Comparison of ENCODE assay signal across 8 cellular contexts in genomic region chr19:40716655-40717324, GRCh38. TPM values are rescaled to one million over a fixed set of nuclear protein-coding genes. Genes with fewer than 3 reads are reported as not detected.
DNase-seq lines count a peak whose midpoint lies in the region; ATAC-seq and TF ChIP-seq lines count a peak whose summit lies in the region.

Gene COQ8B, minus strand, starts transcription at chr19:40716886. Its CDS starts 2,254 bp downstream, at chr19:40714632.
Gene ITPKC, plus strand, starts transcription at chr19:40717112. Its CDS starts 24 bp downstream, at chr19:40717136.

- H3K9me3 ChIP-seq in osteoblast (ENCODE audit: low read depth, low read length), result no peaks in the 10 kb centered on the region
- H3K9me3 ChIP-seq in testis, result no peaks in the 10 kb centered on the region

- 0 to 1% methylated on average over 23 to 55 of the region's 72 CpGs for WGBS in testis, 2 donors

- H3K4me1 ChIP-seq in osteoblast (ENCODE audit: insufficient read depth, low read length), result peaks cover 45% of the 10 kb centered on the region
- peaks cover 48% of the 10 kb centered on the region for H3K4me1 ChIP-seq in testis

- no peaks in the 10 kb centered on the region for H3K9me3 Mint-ChIP-seq in activated naive CD8-positive, alpha-beta T cell treated with anti-CD3 and anti-CD28 coated beads for 36 hours
- H3K9me3 Mint-ChIP-seq in glutamatergic neuron (ENCODE audit: unreplicated experiment), result peaks cover 16% of the 10 kb centered on the region

- DNase-seq in NCI-H1105 (lab: John Stamatoyannopoulos, UW) (peak; percentile 97), SKM-1 (lab: John Stamatoyannopoulos, UW; ENCODE audit: unreplicated experiment) (peak; percentile 86), glutamatergic neuron (peak; percentile 100), osteoblast (ENCODE audit: insufficient read length, low spot score, missing footprints) (peak; percentile 99), testis (peak; percentile 100)
- DNase-seq in activated naive CD8-positive, alpha-beta T cell treated with anti-CD3 and anti-CD28 coated beads for 36 hours, result peak; percentile 100

- peaks cover 48% of the 10 kb centered on the region for H3K4me1 Mint-ChIP-seq in activated naive CD8-positive, alpha-beta T cell treated with anti-CD3 and anti-CD28 coated beads for 36 hours
- H3K4me1 Mint-ChIP-seq in glutamatergic neuron (ENCODE audit: low read depth, unreplicated experiment), result peaks cover 22% of the 10 kb centered on the region

- peak within 1 kb of the TSS; percentile 84 for H2AFZ ChIP-seq in osteoblast (ENCODE audit: low read length)

- peaks cover 6% of the 10 kb centered on the region for H3K36me3 ChIP-seq in osteoblast (ENCODE audit: insufficient read depth, low read length)
- no peaks in the 10 kb centered on the region for H3K36me3 ChIP-seq in testis (ENCODE audit: low read depth, missing control alignments)

- H3K4me3 ChIP-seq in osteoblast (ENCODE audit: insufficient read depth, low read length) (peak within 1 kb of the TSS; percentile 86), testis (peak within 1 kb of the TSS; percentile 73 to 87)

- H4K20me1 ChIP-seq in osteoblast (ENCODE audit: insufficient read depth, low read length), result peaks cover 4% of the 10 kb centered on the region

- TF ChIP-seq CTCF in glutamatergic neuron (IDR thresholded peaks at IDR 0.05; ENCODE audit: partially characterized antibody, unreplicated experiment) (no peak), osteoblast (IDR thresholded peaks at IDR 0.05; ENCODE audit: extremely low read depth, low read depth, low read length) (no peak), testis (IDR thresholded peaks at IDR 0.05) (peak in 2 of 3 experiments; percentile 23 to 33)

- intact Hi-C loops in testis (cut with DNase I; ENCODE audit: low total_unique reads), result loop anchor here (5.0 kb wide), 1 partner anchor 54 kb away; no protein-coding TSS in a partner anchor

- peak within 1 kb of the TSS; percentile 98 for H3K27ac Mint-ChIP-seq in activated naive CD8-positive, alpha-beta T cell treated with anti-CD3 and anti-CD28 coated beads for 36 hours
- peak within 1 kb of the TSS; percentile 87 for H3K27ac Mint-ChIP-seq in glutamatergic neuron (ENCODE audit: unreplicated experiment)

- no peaks in the 10 kb centered on the region for H3K27me3 ChIP-seq in osteoblast (ENCODE audit: insufficient read depth, low read length)
- H3K27me3 ChIP-seq in testis, result no peaks in the 10 kb centered on the region

- no peaks in the 10 kb centered on the region for H3K27me3 Mint-ChIP-seq in activated naive CD8-positive, alpha-beta T cell treated with anti-CD3 and anti-CD28 coated beads for 36 hours
- peaks cover 12% of the 10 kb centered on the region for H3K27me3 Mint-ChIP-seq in glutamatergic neuron (ENCODE audit: unreplicated experiment)

- ATAC-seq in HG02642 (IDR thresholded peaks at IDR 0.05; ENCODE audit: poor library complexity, unreplicated experiment), result peak; percentile 79

- H3K36me3 Mint-ChIP-seq in activated naive CD8-positive, alpha-beta T cell treated with anti-CD3 and anti-CD28 coated beads for 36 hours, result peaks cover 11% of the 10 kb centered on the region
- H3K36me3 Mint-ChIP-seq in glutamatergic neuron (ENCODE audit: unreplicated experiment), result no peaks in the 10 kb centered on the region

- peak within 1 kb of the TSS; percentile 100 for H3K27ac ChIP-seq in osteoblast (ENCODE audit: low read depth, low read length)
- peak within 1 kb of the TSS; percentile 90 to 98 for H3K27ac ChIP-seq in testis

- TF ChIP-seq POLR2A in GM10847 (IDR thresholded peaks at IDR 0.05; ENCODE audit: extremely low read depth, insufficient read length) (peak; percentile 39), testis (IDR thresholded peaks at IDR 0.05) (peak; percentile 94)

- H3K4me3 Mint-ChIP-seq in activated naive CD8-positive, alpha-beta T cell treated with anti-CD3 and anti-CD28 coated beads for 36 hours, result peak within 1 kb of the TSS; percentile 92
- H3K4me3 Mint-ChIP-seq in glutamatergic neuron (ENCODE audit: unreplicated experiment), result peak within 1 kb of the TSS; percentile 94

- peaks cover 57% of the 10 kb centered on the region for H3K79me2 ChIP-seq in osteoblast (ENCODE audit: insufficient read depth, low read length)

- H3K4me2 ChIP-seq in osteoblast (ENCODE audit: insufficient read depth, low read length), result peak within 1 kb of the TSS; percentile 77

RNA-seq across cellular contexts. Expression of gene COQ8B, which starts in this region (rescaled TPM):
- total RNA-seq in activated naive CD8-positive, alpha-beta T cell treated with anti-CD3 and anti-CD28 coated beads for 36 hours, result 10 to 100 TPM; 18.9 to 25.3 TPM
- total RNA-seq in glutamatergic neuron (ENCODE audit: unreplicated experiment) (49.9 TPM), osteoblast (32.9 and 34.2 TPM in 2 replicates), testis (10 to 100 TPM; 56.6 to 71.7 TPM)
- polyA plus RNA-seq in testis (ENCODE audit: insufficient read depth, low read depth, low replicate concordance), result 43.8 TPM

RNA-seq across cellular contexts. Expression of gene ITPKC, which starts in this region (rescaled TPM):
- 1 to 10 TPM; 3.8 to 4.1 TPM for total RNA-seq in activated naive CD8-positive, alpha-beta T cell treated with anti-CD3 and anti-CD28 coated beads for 36 hours
- total RNA-seq in glutamatergic neuron (ENCODE audit: unreplicated experiment) (13.8 TPM), osteoblast (9.8 and 10.0 TPM in 2 replicates), testis (10 to 100 TPM; 19.2 to 20.8 TPM)
- 11.6 TPM for polyA plus RNA-seq in testis (ENCODE audit: insufficient read depth, low read depth, low replicate concordance)

Comparison
In these comparisons a context has a peak if more than half of its experiments do, and no peak if none do; other contexts are left out.
1. Peak in every context shown above with its lines: DNase-seq, ATAC-seq, H3K4me3 ChIP-seq and H3K27ac ChIP-seq.
2. CTCF ChIP-seq: peak in testis (2 of 3); none in glutamatergic neuron (single experiment) and osteoblast (single experiment).